Comparison of ENCODE assay signal across 8 cellular contexts in genomic region chr11:65497141-65498041, GRCh38. TPM values are rescaled to one million over a fixed set of nuclear protein-coding genes. Genes with fewer than 3 reads are reported as not detected.
DNase-seq lines count a peak whose midpoint lies in the region; ATAC-seq and TF ChIP-seq lines count a peak whose summit lies in the region.

No MANE protein-coding gene starts in this region.

- H3K4me3 ChIP-seq in lower leg skin (ENCODE audit: low read depth, poor library complexity, severe bottlenecking) = peak overlapping the region; percentile 52

- peak; percentile 99 for DNase-seq in NCI-H748 (lab: John Stamatoyannopoulos, UW; ENCODE audit: unreplicated experiment)
- peak; percentile 98 for DNase-seq in activated CD4-positive, alpha-beta T cell treated with anti-CD3 and anti-CD28 coated beads, Interleukin-2, amount 50 U/mL, for 1 hour
- peak; percentile 99 for DNase-seq in dermis blood vessel endothelial cell
- DNase-seq in lower leg skin (ENCODE audit: low spot score in 2 of 2) = peak; percentile 97 to 100
- peak; percentile 98 to 99 for DNase-seq in stimulated activated CD4-positive, alpha-beta T cell treated with anti-CD3 and anti-CD28 coated beads, Interleukin-4, amount 100 ng/mL, for 4 hours

- peak in 1 of 2 donors; percentile 78 for TF ChIP-seq POLR2A in lower leg skin (IDR thresholded peaks at IDR 0.05)

- H3K27ac ChIP-seq in C4-2B = peak overlapping the region; percentile 100

- no peak for TF ChIP-seq CTCF in C4-2B (conservative IDR thresholded peaks at IDR 0.05)
- no peak for TF ChIP-seq CTCF in lower leg skin (IDR thresholded peaks at IDR 0.05)

- intact Hi-C loops in lower leg skin (cut with DNase I; ENCODE audit: low total_unique reads) = loop anchor here (5.0 kb wide), 1 partner anchor 75 kb away; the partner anchor contains the start of gene NEAT1

- 0% methylated on average over 35 to 50 of the region's 61 CpGs for WGBS in lower leg skin, 2 donors

- ATAC-seq in GM19397 (IDR thresholded peaks at IDR 0.05; ENCODE audit: unreplicated experiment) (peak; percentile 76), HG03558 (IDR thresholded peaks at IDR 0.05; ENCODE audit: extremely low read depth, unreplicated experiment) (peak; percentile 33)

RNA-seq across cellular contexts. Expression of gene MALAT1, which starts 1.5 kb away (rescaled TPM):
- total RNA-seq in dermis blood vessel endothelial cell = 2,930 and 8,332 TPM in 2 replicates
- total RNA-seq in lower leg skin = over 10,000 TPM in 1 of 4 donors, 1,000 to 10,000 TPM in 3; 5,806 to 14,299 (median 7,416) TPM

RNA-seq across cellular contexts. Expression of gene SCYL1, which starts 27.5 kb away (rescaled TPM):
- total RNA-seq in dermis blood vessel endothelial cell (67.4 and 71.3 TPM in 2 replicates), lower leg skin (100 to 1,000 TPM in 1 of 4 donors, 10 to 100 TPM in 3; 73.1 to 103 (median 89.5) TPM)

Comparison
In these comparisons a context has a peak if more than half of its experiments do, and no peak if none do; other contexts are left out.
1. Peak in every context shown above with its lines: DNase-seq, ATAC-seq, H3K4me3 ChIP-seq and H3K27ac ChIP-seq.